ENCODE assay signal across 19 cellular contexts in the genomic region with DNA sequence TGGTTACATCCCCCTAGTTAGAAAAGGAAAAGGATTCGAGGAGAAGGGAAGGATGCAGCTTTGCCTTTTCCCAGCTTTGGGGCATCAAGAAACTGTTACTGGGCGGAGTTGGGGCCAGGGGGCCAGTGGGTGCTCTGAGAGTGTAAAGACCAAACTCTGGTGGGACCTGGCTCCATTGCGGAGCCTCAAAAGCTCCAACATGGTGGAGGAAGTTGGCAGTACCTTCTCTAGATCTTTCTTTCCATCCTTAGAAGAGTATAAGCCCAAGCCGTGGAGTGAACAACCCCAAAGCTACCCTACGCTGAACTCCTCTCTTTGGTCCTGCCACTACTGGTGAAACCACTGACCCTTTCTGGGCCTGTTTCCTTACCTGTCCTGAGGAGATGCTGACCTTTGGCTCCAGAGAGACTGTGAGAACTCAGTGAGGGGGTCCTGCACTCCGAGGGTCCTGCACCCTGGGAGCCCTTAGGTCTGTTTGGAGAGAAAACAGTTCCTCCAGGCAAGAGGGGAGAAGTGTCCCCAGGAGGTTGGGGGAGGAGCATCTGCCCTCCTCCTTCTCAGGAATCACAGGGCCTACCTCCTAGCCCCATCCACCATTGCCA. TPM values are rescaled to one million over a fixed set of nuclear protein-coding genes. Genes with fewer than 3 reads are reported as not detected.
DNase-seq lines count a peak whose midpoint lies in the region; ATAC-seq and TF ChIP-seq lines count a peak whose summit lies in the region.
"Had no signal": no experiment of that assay in that cellular context is flagged by ENCODE, and none has a peak within 500 bp of the region (broad histone marks: within the 10 kb centered on the region; RNA-seq: fewer than 3 reads in every experiment).

No MANE protein-coding gene starts in this region.

- CTCF ChIA-PET in CD4-positive, alpha-beta T cell (lab: Charles Lee) = no interaction called here
- CTCF ChIA-PET in HEK293 (lab: Yijun Ruan, JAX) = interaction anchor here (0.5 to 0.6 kb wide), 2 partner anchors 118 to 653 kb away, joined by 3 read pairs; no protein-coding TSS in a partner anchor

- peaks cover 0 to 16% of the 10 kb centered on the region in 2 experiments; a peak in 1 of 3 replicates for H3K36me3 ChIP-seq in HEK293 (ENCODE audit: control insufficient read depth in 2 of 2, insufficient read depth in 1 of 2, low read length in 2 of 2)
- no peaks in the 10 kb centered on the region for H3K36me3 ChIP-seq in neural progenitor cell
- H3K36me3 ChIP-seq in colonic mucosa = no peaks in the 10 kb centered on the region
- H3K36me3 ChIP-seq: tibial nerve had no signal

- H4K20me1 ChIP-seq in neural progenitor cell (ENCODE audit: low read depth) = peaks cover 90% of the 10 kb centered on the region

- H3K9me3 ChIP-seq in CD4-positive, alpha-beta T cell (ENCODE audit: control insufficient read depth, low read length) = no peaks in the 10 kb centered on the region
- H3K9me3 ChIP-seq in HEK293 (ENCODE audit: control insufficient read depth, insufficient read depth, low read depth, low read length) (no peaks in the 10 kb centered on the region), neural progenitor cell (ENCODE audit: low read depth) (no peaks in the 10 kb centered on the region), colonic mucosa (no peaks in the 10 kb centered on the region)
- H3K9me3 ChIP-seq: tibial nerve had no signal

- H3K4me1 ChIP-seq in HEK293 (ENCODE audit: control insufficient read depth, insufficient read depth, low read length) (no peaks in the 10 kb centered on the region), neural progenitor cell (peaks cover 31% of the 10 kb centered on the region), colonic mucosa (peaks cover 38% of the 10 kb centered on the region)
- H3K4me1 ChIP-seq: parathyroid adenoma had no signal

- no peak overlapping the region for H2AFZ ChIP-seq in neural progenitor cell (replicated peaks)

- no peak overlapping the region for H3K27ac ChIP-seq in CD4-positive, alpha-beta T cell (ENCODE audit: low read depth, low read length)
- H3K27ac ChIP-seq in HEK293 (ENCODE audit: extremely low read depth, low read depth, low read length) (no peak overlapping the region), neural progenitor cell (no peak overlapping the region), colonic mucosa (no peak overlapping the region)
- H3K27ac ChIP-seq: C4-2B, parathyroid adenoma, tibial nerve had no signal

- peaks cover 90% of the 10 kb centered on the region for H3K27me3 ChIP-seq in CD4-positive, alpha-beta T cell (ENCODE audit: control insufficient read depth, insufficient read depth, low read length)
- peaks cover 98% of the 10 kb centered on the region for H3K27me3 ChIP-seq in neural progenitor cell
- peaks cover 95% of the 10 kb centered on the region for H3K27me3 ChIP-seq in colonic mucosa

- DNase-seq in CD4-positive, alpha-beta T cell = no peak
- no peak for DNase-seq in activated naive CD8-positive, alpha-beta T cell treated with anti-CD3 and anti-CD28 coated beads for 36 hours
- DNase-seq in neural progenitor cell (ENCODE audit: low spot score) (no peak), inferior parietal cortex (ENCODE audit: extremely low spot score) (no peak), LoVo (ENCODE audit: low spot score) (no peak), NCI-H345 treated with DMSO at 0.1 percent for 48 hours (lab: John Stamatoyannopoulos, UW; ENCODE audit: unreplicated experiment) (no peak), colonic mucosa (no peak)
- DNase-seq: activated B cell treated with CpG ODN at 0.5 μM for 24 hours; head of caudate nucleus; KG1; kidney glomerular epithelial cell; stimulated activated CD4-positive, alpha-beta T cell treated with anti-CD3 and anti-CD28 coated beads, Interleukin-4, amount 100 ng/mL, for 24 hours had no signal

- no peaks in the 10 kb centered on the region for H3K79me2 ChIP-seq in neural progenitor cell (ENCODE audit: low read depth)
- H3K79me2 ChIP-seq: parathyroid adenoma had no signal

- H3K27ac Mint-ChIP-seq in CD4-positive, alpha-beta T cell = no peak overlapping the region
- H3K27ac Mint-ChIP-seq in activated naive CD8-positive, alpha-beta T cell treated with anti-CD3 and anti-CD28 coated beads for 36 hours = no peak overlapping the region
- no peak overlapping the region for H3K27ac Mint-ChIP-seq in neural progenitor cell
- H3K27ac Mint-ChIP-seq: activated B cell treated with CpG ODN at 0.5 μM for 24 hours had no signal

- H3K4me3 ChIP-seq in HEK293 (ENCODE audit: low read depth, low read length) = no peak overlapping the region
- H3K4me3 ChIP-seq in neural progenitor cell = peak overlapping the region; percentile 50
- no peak overlapping the region for H3K4me3 ChIP-seq in colonic mucosa

- H3K4me3 Mint-ChIP-seq in CD4-positive, alpha-beta T cell = peak overlapping the region; percentile 21
- peak overlapping the region; percentile 81 for H3K4me3 Mint-ChIP-seq in activated naive CD8-positive, alpha-beta T cell treated with anti-CD3 and anti-CD28 coated beads for 36 hours
- H3K4me3 Mint-ChIP-seq in neural progenitor cell = peak overlapping the region; percentile 87

- H3F3A ChIP-seq in neural progenitor cell (ENCODE audit: low read depth) = peaks cover 7% of the 10 kb centered on the region

- TF ChIP-seq CTCF in CD4-positive, alpha-beta T cell (IDR thresholded peaks at IDR 0.05) = no peak
- TF ChIP-seq CTCF in HEK293 (tag by site-specific recombination; IDR thresholded peaks at IDR 0.05) (no peak), neural progenitor cell (IDR thresholded peaks at IDR 0.05) (no peak), colonic mucosa (IDR thresholded peaks at IDR 0.05) (no peak)

- no peaks in the 10 kb centered on the region for H3K36me3 Mint-ChIP-seq in CD4-positive, alpha-beta T cell (ENCODE audit: low read depth)
- H3K36me3 Mint-ChIP-seq in activated naive CD8-positive, alpha-beta T cell treated with anti-CD3 and anti-CD28 coated beads for 36 hours = peaks cover 9% of the 10 kb centered on the region
- no peaks in the 10 kb centered on the region for H3K36me3 Mint-ChIP-seq in neural progenitor cell

- peaks cover 81% of the 10 kb centered on the region for H3K27me3 Mint-ChIP-seq in CD4-positive, alpha-beta T cell
- H3K27me3 Mint-ChIP-seq in activated naive CD8-positive, alpha-beta T cell treated with anti-CD3 and anti-CD28 coated beads for 36 hours = peaks cover 85% of the 10 kb centered on the region
- H3K27me3 Mint-ChIP-seq in neural progenitor cell (ENCODE audit: insufficient read depth, low read depth) = peaks cover 74% of the 10 kb centered on the region

- H3K9ac ChIP-seq in neural progenitor cell = no peak overlapping the region
- H3K9ac ChIP-seq in colonic mucosa (ENCODE audit: low read depth in 2 of 2, low read length in 2 of 2) = no peak overlapping the region
- H3K9ac ChIP-seq: parathyroid adenoma had no signal

- no peaks in the 10 kb centered on the region for H3K9me3 Mint-ChIP-seq in CD4-positive, alpha-beta T cell
- H3K9me3 Mint-ChIP-seq in activated naive CD8-positive, alpha-beta T cell treated with anti-CD3 and anti-CD28 coated beads for 36 hours = no peaks in the 10 kb centered on the region
- H3K9me3 Mint-ChIP-seq in neural progenitor cell = peaks cover 3% of the 10 kb centered on the region
- H3K9me3 Mint-ChIP-seq: activated B cell treated with CpG ODN at 0.5 μM for 24 hours; central memory CD8-positive, alpha-beta T cell had no signal

- intact Hi-C loops in CD4-positive, alpha-beta T cell (cut with DNase I, micrococcal nuclease) = no loop called here
- intact Hi-C loops in colonic mucosa (cut with DNase I) = no loop called here

- no peak for ATAC-seq in CD4-positive, alpha-beta T cell (ENCODE audit: poor library complexity)

- peak overlapping the region; percentile 86 for H3K4me2 ChIP-seq in neural progenitor cell

- POLR2A ChIA-PET in CD4-positive, alpha-beta T cell (lab: Charles Lee) = no interaction called here
- POLR2A ChIA-PET in HEK293 (lab: Yijun Ruan, JAX) = no interaction called here

- H3K4me1 Mint-ChIP-seq in CD4-positive, alpha-beta T cell (ENCODE audit: low read depth) = peaks cover 53% of the 10 kb centered on the region
- peaks cover 27% of the 10 kb centered on the region for H3K4me1 Mint-ChIP-seq in activated naive CD8-positive, alpha-beta T cell treated with anti-CD3 and anti-CD28 coated beads for 36 hours
- peaks cover 27% of the 10 kb centered on the region for H3K4me1 Mint-ChIP-seq in neural progenitor cell

TF ChIP-seq in HEK293, 187 proteins besides CTCF, POLR2A, EP300 and RAD21:
- TF ChIP-seq ZNF302 (tag by site-specific recombination; IDR thresholded peaks at IDR 0.05; ENCODE audit: low read depth) (no peak), KLF10 (tag by site-specific recombination; IDR thresholded peaks at IDR 0.05) (no peak), PRDM4 (tag by site-specific recombination; IDR thresholded peaks at IDR 0.05) (0 out of 2 replicates have a peak, but pooled peaks have one; percentile 42)

RNA-seq across cellular contexts. Expression of gene BARX1, which starts 1.1 kb away (rescaled TPM):
- total RNA-seq in CD4-positive, alpha-beta T cell = under 1 TPM; 0.17 to 0.33 TPM
- total RNA-seq in activated naive CD8-positive, alpha-beta T cell treated with anti-CD3 and anti-CD28 coated beads for 36 hours = 1 to 10 TPM; 2.9 to 3.8 TPM
- 0.17 and 2.9 TPM in 2 replicates for total RNA-seq in neural progenitor cell (ENCODE audit: low replicate concordance)
- not detected for total RNA-seq in colonic mucosa
- total RNA-seq: activated B cell treated with CpG ODN at 0.5 μM for 24 hours, fibroblast of lung, RPMI7951, tibial nerve had no signal

Comparison
In these comparisons a context has a peak if more than half of its experiments do, and no peak if none do; other contexts are left out.
1. H3K4me3 Mint-ChIP-seq: peak in every context shown above with its lines; median percentile 87 in neural progenitor cell; 81 in activated naive CD8-positive, alpha-beta T cell treated with anti-CD3 and anti-CD28 coated beads for 36 hours; 21 in CD4-positive, alpha-beta T cell.